ENCODE assay signal across 15 cellular contexts in the genomic region with DNA sequence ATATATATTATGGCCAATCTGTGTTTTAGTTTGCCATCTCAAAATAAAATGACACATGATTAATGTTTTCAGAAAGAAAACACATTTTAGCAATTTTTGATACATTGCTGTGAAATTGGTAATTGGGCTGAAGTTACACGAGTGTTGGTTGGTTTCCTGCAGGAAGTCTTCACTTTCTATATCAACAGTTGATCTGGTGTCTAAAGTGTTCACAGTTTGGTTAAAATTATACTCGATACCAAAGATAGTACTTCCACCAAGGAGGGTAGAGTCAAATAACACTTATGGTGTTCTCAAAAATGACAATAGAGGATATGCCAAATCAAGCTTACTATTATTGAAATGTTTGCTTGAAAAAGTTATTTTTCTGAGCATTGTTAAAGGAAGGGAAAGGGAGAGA.
DNase-seq lines count a peak whose midpoint lies in the region; ATAC-seq and TF ChIP-seq lines count a peak whose summit lies in the region.
"Had no signal": no experiment of that assay in that cellular context is flagged by ENCODE, and none has a peak within 500 bp of the region (broad histone marks: within the 10 kb centered on the region; RNA-seq: fewer than 3 reads in every experiment).

No MANE protein-coding gene starts in this region.

- no peak overlapping the region for H3K9ac ChIP-seq in Loucy (ENCODE audit: low read depth, low read length, poor library complexity, severe bottlenecking)

- peaks cover 21% of the 10 kb centered on the region for H3K36me3 Mint-ChIP-seq in activated naive CD8-positive, alpha-beta T cell
- H3K36me3 Mint-ChIP-seq in activated naive CD8-positive, alpha-beta T cell treated with anti-CD3 and anti-CD28 coated beads, Interleukin-2, amount 50 U/mL, for 24 hours (ENCODE audit: low read depth): peaks cover 19% of the 10 kb centered on the region
- H3K36me3 Mint-ChIP-seq in Caco-2 (ENCODE audit: insufficient read depth, unreplicated experiment): no peaks in the 10 kb centered on the region

- TF ChIP-seq CTCF in Loucy (conservative IDR thresholded peaks at IDR 0.05; ENCODE audit: low read length) (no peak), vagina (IDR thresholded peaks at IDR 0.05) (no peak), Caco-2 (IDR thresholded peaks at IDR 0.05; ENCODE audit: insufficient read depth in 1 of 2, low read depth in 1 of 2, low read length in 1 of 2, severe bottlenecking in 1 of 2, unreplicated experiment in 1 of 2) (no peak)

- H3K27ac Mint-ChIP-seq in activated naive CD8-positive, alpha-beta T cell: peak overlapping the region; percentile 18
- no peak overlapping the region for H3K27ac Mint-ChIP-seq in activated naive CD8-positive, alpha-beta T cell treated with anti-CD3 and anti-CD28 coated beads, Interleukin-2, amount 50 U/mL, for 24 hours
- no peak overlapping the region for H3K27ac Mint-ChIP-seq in Caco-2 (ENCODE audit: unreplicated experiment)
- H3K27ac Mint-ChIP-seq: brain had no signal

- no peaks in the 10 kb centered on the region for H3K9me2 ChIP-seq in Loucy (replicated peaks; ENCODE audit: low read depth, low read length)

- H3K9me3 ChIP-seq in Loucy (ENCODE audit: insufficient read depth, low read depth, low read length): 0 out of 2 replicates have a peak, but pooled peaks cover 6% of the 10 kb centered on the region
- no peaks in the 10 kb centered on the region for H3K9me3 ChIP-seq in vagina
- no peaks in the 10 kb centered on the region for H3K9me3 ChIP-seq in Caco-2
- H3K9me3 ChIP-seq: SJCRH30 had no signal

- no peak overlapping the region for H3K27ac ChIP-seq in vagina
- H3K27ac ChIP-seq: SJCRH30 had no signal

- intact Hi-C loops in vagina (cut with DNase I) (no loop called here), Caco-2 (cut with micrococcal nuclease; ENCODE audit: unreplicated experiment) (no loop called here)

- H3K27me3 ChIP-seq in Loucy (ENCODE audit: insufficient read depth, low read length, poor library complexity, severe bottlenecking) (no peaks in the 10 kb centered on the region), vagina (no peaks in the 10 kb centered on the region), Caco-2 (replicated peaks; ENCODE audit: control insufficient read depth, insufficient read depth, low read length) (no peaks in the 10 kb centered on the region)
- H3K27me3 ChIP-seq: SJCRH30 had no signal

- no peak for TF ChIP-seq POLR2A in vagina (IDR thresholded peaks at IDR 0.05)

- CTCF ChIA-PET in Caco-2 (lab: Charles Lee): no interaction called here

- no peaks in the 10 kb centered on the region for H3K27me3 Mint-ChIP-seq in activated naive CD8-positive, alpha-beta T cell
- no peaks in the 10 kb centered on the region for H3K27me3 Mint-ChIP-seq in activated naive CD8-positive, alpha-beta T cell treated with anti-CD3 and anti-CD28 coated beads, Interleukin-2, amount 50 U/mL, for 24 hours
- no peaks in the 10 kb centered on the region for H3K27me3 Mint-ChIP-seq in Caco-2 (ENCODE audit: insufficient read depth, unreplicated experiment)
- H3K27me3 Mint-ChIP-seq: brain had no signal

- no peaks in the 10 kb centered on the region for H3F3A ChIP-seq in Loucy (ENCODE audit: low read depth)

- DNase-seq in activated naive CD8-positive, alpha-beta T cell treated with anti-CD3 and anti-CD28 coated beads, Interleukin-2, amount 50 U/mL, for 24 hours: no peak
- no peak for DNase-seq in stimulated activated CD4-positive, alpha-beta T cell treated with anti-CD3 and anti-CD28 coated beads, Interleukin-4, amount 100 ng/mL, for 4 hours
- DNase-seq in vagina (ENCODE audit: extremely low spot score in 2 of 2) (no peak), Caco-2 (no peak), SW 1271 (lab: John Stamatoyannopoulos, UW) (no peak)
- DNase-seq: DMS79; NCI-H2081; NK-92 treated with Interleukin-12 subunit alpha and Interleukin-12 subunit beta, amount 100 ng/mL, for 24 hours; SJCRH30 had no signal

- peak overlapping the region; percentile 32 for H3K4me3 ChIP-seq in Loucy (ENCODE audit: low read length, poor library complexity, severe bottlenecking)
- H3K4me3 ChIP-seq in vagina: no peak overlapping the region
- no peak overlapping the region for H3K4me3 ChIP-seq in Caco-2 (ENCODE audit: low read depth, low read length)
- H3K4me3 ChIP-seq: SJCRH30, smooth muscle cell had no signal

- BruUV-seq in Caco-2 (replicated peaks; lab: Mats Ljungman, UMichigan): no TSS peak

- peaks cover 4% of the 10 kb centered on the region for H3K9me3 Mint-ChIP-seq in activated naive CD8-positive, alpha-beta T cell (ENCODE audit: low read depth)
- H3K9me3 Mint-ChIP-seq in activated naive CD8-positive, alpha-beta T cell treated with anti-CD3 and anti-CD28 coated beads, Interleukin-2, amount 50 U/mL, for 24 hours: peaks cover 10% of the 10 kb centered on the region
- H3K9me3 Mint-ChIP-seq in Caco-2 (ENCODE audit: unreplicated experiment): no peaks in the 10 kb centered on the region

- no peak for ATAC-seq in activated naive CD8-positive, alpha-beta T cell treated with anti-CD3 and anti-CD28 coated beads, Interleukin-2, amount 50 U/mL, for 24 hours
- peak; percentile 73 for ATAC-seq in GM21825 (IDR thresholded peaks at IDR 0.05; ENCODE audit: unreplicated experiment)

- no peaks in the 10 kb centered on the region for H3K79me2 ChIP-seq in Loucy (ENCODE audit: insufficient read depth, low read length)

- H3K4me1 ChIP-seq in Loucy (ENCODE audit: insufficient read depth, low read length, poor library complexity, severe bottlenecking) (peaks cover 28% of the 10 kb centered on the region), vagina (no peaks in the 10 kb centered on the region), Caco-2 (no peaks in the 10 kb centered on the region)
- H3K4me1 ChIP-seq: SJCRH30 had no signal

- POLR2A ChIA-PET in Caco-2 (lab: Charles Lee): no interaction called here

- peak overlapping the region; percentile 50 for H3K4me2 ChIP-seq in Loucy (ENCODE audit: low read depth, low read length, poor library complexity, severe bottlenecking)
- H3K4me2 ChIP-seq: smooth muscle cell had no signal

- H3K36me3 ChIP-seq in Loucy (ENCODE audit: insufficient read depth, low read length) (0 out of 2 replicates have a peak, but pooled peaks cover 3% of the 10 kb centered on the region), vagina (no peaks in the 10 kb centered on the region), Caco-2 (ENCODE audit: control insufficient read depth, insufficient read depth, low read length) (no peaks in the 10 kb centered on the region)
- H3K36me3 ChIP-seq: SJCRH30 had no signal

- no peaks in the 10 kb centered on the region for H4K20me1 ChIP-seq in Loucy (ENCODE audit: insufficient read depth, low read length, poor library complexity, severe bottlenecking)

- peaks cover 25% of the 10 kb centered on the region for H3K4me1 Mint-ChIP-seq in activated naive CD8-positive, alpha-beta T cell (ENCODE audit: low read depth)
- H3K4me1 Mint-ChIP-seq in activated naive CD8-positive, alpha-beta T cell treated with anti-CD3 and anti-CD28 coated beads, Interleukin-2, amount 50 U/mL, for 24 hours: peaks cover 26% of the 10 kb centered on the region
- H3K4me1 Mint-ChIP-seq in Caco-2 (ENCODE audit: low read depth, unreplicated experiment): no peaks in the 10 kb centered on the region
- H3K4me1 Mint-ChIP-seq: brain, neural crest cell had no signal

- H3K4me3 Mint-ChIP-seq in activated naive CD8-positive, alpha-beta T cell: peak overlapping the region; percentile 9
- H3K4me3 Mint-ChIP-seq in activated naive CD8-positive, alpha-beta T cell treated with anti-CD3 and anti-CD28 coated beads, Interleukin-2, amount 50 U/mL, for 24 hours: no peak overlapping the region
- no peak overlapping the region for H3K4me3 Mint-ChIP-seq in Caco-2 (ENCODE audit: unreplicated experiment)
- H3K4me3 Mint-ChIP-seq: brain, neural crest cell had no signal

- peak overlapping the region; percentile 5; the same call in 1 of the 2 replicates for H2AFZ ChIP-seq in Loucy (ENCODE audit: low read length)
